Comparison of ENCODE assay signal across 8 cellular contexts in genomic region chr14:39426605-39427004, GRCh38. TPM values are rescaled to one million over a fixed set of nuclear protein-coding genes. Genes with fewer than 3 reads are reported as not detected.
A peak's percentile ranks its signal among the peaks of the same experiment; 100 is the strongest.
DNase-seq lines count a peak whose midpoint lies in the region; ATAC-seq and TF ChIP-seq lines count a peak whose summit lies in the region.

No MANE protein-coding gene starts in this region.

- intact Hi-C loops in left ventricle myocardium superior (cut with micrococcal nuclease) = no loop called here

- WGBS in smooth muscle cell (ENCODE audit: low lambda C conversion rate) = 66% methylated on average over 7 of the region's 7 CpGs

- H3K27me3 Mint-ChIP-seq in chondrocyte (ENCODE audit: low read depth) = no peaks in the 10 kb centered on the region

- peak overlapping the region; percentile 1 for H3K27ac Mint-ChIP-seq in chondrocyte (ENCODE audit: unreplicated experiment)

- no peak overlapping the region for H2AFZ ChIP-seq in smooth muscle cell (ENCODE audit: low read depth)

- H3K4me3 ChIP-seq in DOHH2 (ENCODE audit: low read length) (no peak overlapping the region), skeletal muscle satellite cell (ENCODE audit: low read length) (peak overlapping the region; percentile 13), smooth muscle cell (no peak overlapping the region)

- no peak overlapping the region for H3K4me3 Mint-ChIP-seq in chondrocyte (ENCODE audit: unreplicated experiment)

- H3K4me1 ChIP-seq in DOHH2 (ENCODE audit: control insufficient read depth, low read length) (peaks cover 33% of the 10 kb centered on the region), skeletal muscle satellite cell (ENCODE audit: control insufficient read depth, insufficient read depth, low read length) (peaks cover 27% of the 10 kb centered on the region), smooth muscle cell (ENCODE audit: low read depth) (peaks cover 18% of the 10 kb centered on the region)

- H4K20me1 ChIP-seq in DOHH2 (ENCODE audit: control insufficient read depth, insufficient read depth, low read depth, low read length) (peaks cover 25% of the 10 kb centered on the region), smooth muscle cell (ENCODE audit: low read depth) (peaks cover 88% of the 10 kb centered on the region)

- H3K79me2 ChIP-seq in DOHH2 (ENCODE audit: control insufficient read depth, low read length) (peaks cover 99% of the 10 kb centered on the region), smooth muscle cell (ENCODE audit: low read depth) (peaks cover 92% of the 10 kb centered on the region)

- DNase-seq in NCI-H226 (peak; percentile 4), chondrocyte (ENCODE audit: low spot score) (no peak), smooth muscle cell (lab: John Stamatoyannopoulos, UW; ENCODE audit: unreplicated experiment) (no peak), left ventricle myocardium superior (no peak)

- H3K4me2 ChIP-seq in DOHH2 (ENCODE audit: low read length) = peak overlapping the region; percentile 15; the same call in 1 of the 2 replicates
- H3K4me2 ChIP-seq in skeletal muscle satellite cell (ENCODE audit: low read length) = peak overlapping the region; percentile 67
- no peak overlapping the region for H3K4me2 ChIP-seq in smooth muscle cell

- H3K27ac ChIP-seq in 22Rv1 (no peak overlapping the region), DOHH2 (ENCODE audit: low read depth, low read length) (no peak overlapping the region), smooth muscle cell (ENCODE audit: low read depth) (no peak overlapping the region)

- TF ChIP-seq CTCF in 22Rv1 (IDR thresholded peaks at IDR 0.05) = peak; percentile 16; the same call in 1 of the 2 replicates
- TF ChIP-seq CTCF in DOHH2 (IDR thresholded peaks at IDR 0.05; ENCODE audit: low read depth, low read length, poor library complexity, severe bottlenecking) = peak; percentile 46
- TF ChIP-seq CTCF in chondrocyte (IDR thresholded peaks at IDR 0.05) = peak; percentile 75
- no peak for TF ChIP-seq CTCF in smooth muscle cell (IDR thresholded peaks at IDR 0.05; ENCODE audit: borderline replicate concordance, insufficient read depth, poor library complexity, severe bottlenecking)

- H3K36me3 Mint-ChIP-seq in chondrocyte (ENCODE audit: low read depth) = no peaks in the 10 kb centered on the region

- peaks cover 41% of the 10 kb centered on the region for H3K4me1 Mint-ChIP-seq in chondrocyte (ENCODE audit: low read depth)

- H3F3A ChIP-seq in DOHH2 (ENCODE audit: control insufficient read depth, insufficient read depth) (no peaks in the 10 kb centered on the region), smooth muscle cell (ENCODE audit: low read depth) (no peaks in the 10 kb centered on the region)

- H3K27me3 ChIP-seq in DOHH2 (ENCODE audit: control insufficient read depth, low read length) (no peaks in the 10 kb centered on the region), skeletal muscle satellite cell (ENCODE audit: control insufficient read depth, insufficient read depth, low read length) (no peaks in the 10 kb centered on the region), smooth muscle cell (ENCODE audit: low read depth) (no peaks in the 10 kb centered on the region)

- H3K9ac ChIP-seq in skeletal muscle satellite cell (ENCODE audit: low read depth, low read length) (no peak overlapping the region), smooth muscle cell (ENCODE audit: low read depth) (no peak overlapping the region)

- ATAC-seq in GM18517 (IDR thresholded peaks at IDR 0.05; ENCODE audit: unreplicated experiment) = no peak
- ATAC-seq in left ventricle myocardium superior = no peak

- no peaks in the 10 kb centered on the region for H3K9me2 ChIP-seq in DOHH2 (replicated peaks; ENCODE audit: control insufficient read depth, low read length)

- no peaks in the 10 kb centered on the region for H3K9me3 Mint-ChIP-seq in chondrocyte (ENCODE audit: low read depth)

- H3K9me3 ChIP-seq in DOHH2 (ENCODE audit: control insufficient read depth, insufficient read depth, low read length) = no peaks in the 10 kb centered on the region
- H3K9me3 ChIP-seq in skeletal muscle satellite cell (replicated peaks; ENCODE audit: low read length) = no peaks in the 10 kb centered on the region
- H3K9me3 ChIP-seq in smooth muscle cell (replicated peaks; ENCODE audit: low read depth) = no peaks in the 10 kb centered on the region

- H3K36me3 ChIP-seq in DOHH2 (ENCODE audit: control insufficient read depth, low read length) (peaks cover 12% of the 10 kb centered on the region; the same call in 1 of the 2 replicates), skeletal muscle satellite cell (ENCODE audit: insufficient read depth, low read length) (no peaks in the 10 kb centered on the region), smooth muscle cell (ENCODE audit: low read depth) (no peaks in the 10 kb centered on the region)

RNA-seq across cellular contexts. Expression of gene FBXO33, which starts 5.6 kb away (rescaled TPM):
- total RNA-seq in chondrocyte (7.8 to 11.1 TPM (median 9.2 TPM) in 3 replicates), smooth muscle cell (15.4 and 20.1 TPM in 2 replicates), left ventricle myocardium superior (4.4 TPM)
- 11.4 and 12.5 TPM in 2 replicates for total RNA-seq in skeletal muscle satellite cell (2012; rRNA removed)
- 9.2 and 9.3 TPM in 2 replicates for polyA plus RNA-seq in smooth muscle cell
